In the genomic region with DNA sequence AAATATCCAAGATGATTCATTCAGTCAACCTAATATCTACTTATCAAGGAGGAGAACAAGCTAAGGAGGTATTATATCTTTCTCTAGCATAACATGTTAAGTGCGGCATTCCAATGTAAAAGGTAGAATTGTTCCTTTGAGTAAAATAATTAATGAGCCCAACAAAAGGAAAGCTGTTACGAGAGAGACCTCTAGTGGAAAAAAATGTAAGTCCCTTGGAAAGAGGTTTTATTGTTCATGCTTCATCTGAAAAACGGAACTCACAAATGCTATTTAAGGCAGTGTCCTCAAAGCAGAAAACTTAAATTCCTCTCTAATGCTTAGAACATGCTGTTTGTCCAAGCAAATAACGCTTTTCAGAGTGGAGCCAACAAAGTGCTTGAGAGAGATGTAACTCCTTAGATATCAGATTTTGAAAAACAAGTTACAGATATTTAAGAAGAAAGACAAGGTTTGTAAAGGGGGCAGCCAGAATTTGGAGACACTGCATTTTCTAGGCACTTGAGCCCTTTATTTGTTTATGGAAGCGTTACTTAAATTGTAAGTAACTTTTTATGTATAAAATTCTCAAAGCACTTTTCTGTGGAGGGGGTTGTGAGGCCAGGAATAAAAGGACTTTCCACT, we compare ENCODE assay signal across 8 cellular contexts.
DNase-seq lines count a peak whose midpoint lies in the region; ATAC-seq and TF ChIP-seq lines count a peak whose summit lies in the region.

No MANE protein-coding gene starts in this region.

- CTCF ChIA-PET in activated B cell treated with CpG ODN at 0.5 μM for 24 hours (lab: Charles Lee): interaction anchor here (0.6 to 0.9 kb wide), 2 partner anchors 61 to 1049 kb away, joined by 3 read pairs; no protein-coding TSS in a partner anchor

- intact Hi-C loops in activated B cell treated with CpG ODN at 0.5 μM for 24 hours (cut with micrococcal nuclease): loop anchor here (1.0 kb wide), 3 partner anchors 1045 to 1884 kb away; no protein-coding TSS in a partner anchor

- no peak for TF ChIP-seq CTCF in activated B cell treated with CpG ODN at 0.5 μM for 24 hours (IDR thresholded peaks at IDR 0.05)

- H3K27ac Mint-ChIP-seq in activated B cell treated with CpG ODN at 0.5 μM for 24 hours: no peak overlapping the region

- H3K27me3 Mint-ChIP-seq in activated B cell treated with CpG ODN at 0.5 μM for 24 hours: peaks cover 4% of the 10 kb centered on the region

- ATAC-seq in GM21825 (IDR thresholded peaks at IDR 0.05; ENCODE audit: unreplicated experiment) (peak; percentile 49), activated B cell treated with CpG ODN at 0.5 μM for 24 hours (ENCODE audit: low read depth) (peak; percentile 37), HG02840 (IDR thresholded peaks at IDR 0.05; ENCODE audit: low FRiP score, unreplicated experiment) (no peak)

- no peak overlapping the region for H3K4me3 Mint-ChIP-seq in activated B cell treated with CpG ODN at 0.5 μM for 24 hours

- no peaks in the 10 kb centered on the region for H3K9me3 Mint-ChIP-seq in activated B cell treated with CpG ODN at 0.5 μM for 24 hours

- POLR2A ChIA-PET in activated B cell treated with CpG ODN at 0.5 μM for 24 hours (lab: Charles Lee): no interaction called here

- H3K4me1 Mint-ChIP-seq in activated B cell treated with CpG ODN at 0.5 μM for 24 hours: peaks cover 4% of the 10 kb centered on the region

- DNase-seq in DMS79 treated with DMSO at 0.1 percent for 48 hours (lab: John Stamatoyannopoulos, UW) (peak; percentile 39), NCI-H187 (lab: John Stamatoyannopoulos, UW) (peak; percentile 10 to 22), activated B cell treated with CpG ODN at 0.5 μM for 24 hours (no peak), kidney glomerular epithelial cell (lab: John Stamatoyannopoulos, UW) (peak; percentile 50), NCI-H1048 (lab: John Stamatoyannopoulos, UW) (no peak)
- no peak for DNase-seq in activated naive CD4-positive, alpha-beta T cell (lab: John Stamatoyannopoulos, UW)

- H3K36me3 Mint-ChIP-seq in activated B cell treated with CpG ODN at 0.5 μM for 24 hours (ENCODE audit: low read depth): no peaks in the 10 kb centered on the region

Comparison
In these comparisons a context has a peak if more than half of its experiments do, and no peak if none do; other contexts are left out.
1. DNase-seq: peak in DMS79 treated with DMSO at 0.1 percent for 48 hours (single experiment), NCI-H187 (2 of 2) and kidney glomerular epithelial cell (single experiment); none in activated B cell treated with CpG ODN at 0.5 μM for 24 hours (single experiment), activated naive CD4-positive, alpha-beta T cell (0 of 4) and NCI-H1048 (single experiment).